Comparison of ENCODE assay signal across 9 cellular contexts in the genomic region with DNA sequence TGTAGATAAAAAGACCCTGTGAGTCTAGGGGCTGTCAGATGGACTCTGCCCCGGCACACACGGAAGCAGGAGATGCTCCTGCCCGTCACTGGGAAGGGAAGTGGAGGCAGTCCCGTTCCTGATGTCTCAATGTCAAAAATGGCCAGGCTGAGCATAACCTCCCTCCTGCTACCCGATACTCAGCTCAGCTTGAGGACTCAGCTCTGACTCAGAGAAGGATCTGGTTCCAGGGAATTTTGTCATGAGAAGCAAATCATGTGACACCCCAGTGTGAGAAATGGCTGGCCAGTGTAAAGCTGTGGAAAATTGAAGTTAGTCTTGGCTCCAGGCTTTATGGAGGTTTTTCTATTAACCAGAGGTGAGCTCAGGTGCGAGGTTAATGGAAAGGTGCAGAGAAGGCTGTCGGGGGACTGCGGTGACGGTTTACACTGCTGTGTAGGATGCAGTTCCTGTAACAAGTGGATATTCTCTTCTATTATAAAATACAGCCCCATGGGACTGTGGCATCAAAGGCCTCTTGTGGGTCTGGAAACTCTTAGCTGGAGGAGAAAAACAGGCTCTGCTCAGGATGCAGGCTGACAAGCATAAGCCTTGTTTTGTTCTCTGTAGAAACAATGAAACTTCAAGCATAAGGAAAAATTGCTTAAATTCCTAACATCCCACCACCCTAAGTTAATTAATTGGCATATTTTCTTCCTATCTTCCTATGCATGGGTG. TPM values are rescaled to one million over a fixed set of nuclear protein-coding genes. Genes with fewer than 3 reads are reported as not detected.
DNase-seq lines count a peak whose midpoint lies in the region; ATAC-seq, FAIRE-seq and TF ChIP-seq lines count a peak whose summit lies in the region.
"Had no signal": no experiment of that assay in that cellular context is flagged by ENCODE, and none has a peak within 500 bp of the region (broad histone marks: within the 10 kb centered on the region; RNA-seq: fewer than 3 reads in every experiment).

No MANE protein-coding gene starts in this region.

- no peak overlapping the region for H3K4me3 Mint-ChIP-seq in T-helper 17 cell
- H3K4me3 Mint-ChIP-seq: CD4-positive, CD25-positive, alpha-beta regulatory T cell had no signal

- no peak overlapping the region for H3K27ac Mint-ChIP-seq in T-helper 17 cell
- H3K27ac Mint-ChIP-seq: CD4-positive, CD25-positive, alpha-beta regulatory T cell had no signal

- ATAC-seq in upper lobe of right lung (peak; percentile 71), GM19324 (IDR thresholded peaks at IDR 0.05; ENCODE audit: low FRiP score, unreplicated experiment) (no peak), T-helper 17 cell (no peak)

- H3K36me3 ChIP-seq in upper lobe of right lung = no peaks in the 10 kb centered on the region

- H3K9me3 ChIP-seq in upper lobe of right lung (no peaks in the 10 kb centered on the region), T-helper 17 cell (ENCODE audit: control insufficient read depth, low read length, poor library complexity, severe bottlenecking) (no peaks in the 10 kb centered on the region)

- intact Hi-C loops in upper lobe of right lung (cut with DNase I) = no loop called here

- H3K27me3 Mint-ChIP-seq in T-helper 17 cell = peaks cover 42% of the 10 kb centered on the region
- H3K27me3 Mint-ChIP-seq: CD4-positive, CD25-positive, alpha-beta regulatory T cell had no signal

- DNase-seq in NCI-H1417 (lab: John Stamatoyannopoulos, UW) (peak in 2 of 3 experiments; percentile 19 to 52), NCI-H1417 treated with DMSO at 0.1 percent for 48 hours (lab: John Stamatoyannopoulos, UW) (no peak), astrocyte of the spinal cord (ENCODE audit: low read depth, low spot score) (peak; percentile 83), islet precursor cell (peak; percentile 80), upper lobe of right lung (no peak), T-helper 17 cell (no peak), GM19239 (ENCODE audit: insufficient read length, low spot score) (no peak)
- DNase-seq: CD4-positive, CD25-positive, alpha-beta regulatory T cell had no signal

- no peak overlapping the region for H3K27ac ChIP-seq in upper lobe of right lung

- FAIRE-seq in GM19239 (lab: Jason Lieb, UNC) = no peak

- no peaks in the 10 kb centered on the region for H3K27me3 ChIP-seq in upper lobe of right lung

- in situ Hi-C loops in astrocyte of the spinal cord (cut with HindIII; ENCODE audit: low sequenced_read_pairs) = no loop called here

- no peaks in the 10 kb centered on the region for H3K36me3 Mint-ChIP-seq in T-helper 17 cell (ENCODE audit: low read depth)
- H3K36me3 Mint-ChIP-seq: CD4-positive, CD25-positive, alpha-beta regulatory T cell had no signal

- H3K4me1 Mint-ChIP-seq in T-helper 17 cell = no peaks in the 10 kb centered on the region
- H3K4me1 Mint-ChIP-seq: CD4-positive, CD25-positive, alpha-beta regulatory T cell had no signal

- TF ChIP-seq CTCF in astrocyte of the spinal cord (IDR thresholded peaks at IDR 0.05; ENCODE audit: low read depth, low read length) (no peak), upper lobe of right lung (IDR thresholded peaks at IDR 0.05) (no peak)

- peaks cover 4% of the 10 kb centered on the region for H3K4me1 ChIP-seq in upper lobe of right lung

- H3K4me3 ChIP-seq in astrocyte of the spinal cord (ENCODE audit: low read depth, low read length) (no peak overlapping the region), upper lobe of right lung (no peak overlapping the region)

RNA-seq across cellular contexts. Expression of a gene that starts 24.7 kb away (rescaled TPM):
- total RNA-seq in upper lobe of right lung (33.4 TPM), T-helper 17 cell (10 to 100 TPM in 1 of 2 donors, 1 to 10 TPM in 1; 7.6 to 16.8 TPM)

Comparison
In these comparisons a context has a peak if more than half of its experiments do, and no peak if none do; other contexts are left out.
1. DNase-seq: peak in NCI-H1417 (2 of 3), astrocyte of the spinal cord (single experiment) and islet precursor cell (single experiment); none in NCI-H1417 treated with DMSO at 0.1 percent for 48 hours (single experiment), upper lobe of right lung (single experiment), T-helper 17 cell (0 of 3) and GM19239 (single experiment).